1 cellular context compared by ENCODE assay signal in the genomic region with DNA sequence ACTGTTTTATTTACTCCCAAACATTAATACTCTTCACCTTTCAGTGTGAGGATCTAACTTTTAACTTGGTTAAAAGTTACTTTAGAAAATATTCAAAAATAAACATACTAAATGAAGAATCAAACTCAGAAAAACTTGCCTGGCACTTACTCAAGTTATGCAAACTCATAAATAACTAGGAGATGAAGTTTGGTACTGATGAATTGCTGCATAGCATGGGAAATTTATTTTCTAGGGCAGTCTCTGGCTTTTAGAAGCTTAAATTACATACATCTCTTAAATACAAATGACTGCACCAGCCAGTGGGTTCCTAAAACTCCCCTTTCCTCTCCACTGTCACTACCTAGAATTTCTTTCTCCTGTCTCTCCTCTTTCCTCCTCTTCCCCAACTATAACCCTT.
TF ChIP-seq lines count a peak whose summit lies in the region.

No MANE protein-coding gene starts in this region.

TF ChIP-seq in IMR-90, 13 proteins besides CTCF, POLR2A, EP300 and RAD21 (continued from another document):
- TF ChIP-seq ELK1 (IDR thresholded peaks at IDR 0.05; ENCODE audit: borderline replicate concordance, low read depth, low read length) (no peak), MAFK (IDR thresholded peaks at IDR 0.05; ENCODE audit: low read depth, low read length) (no peak), CEBPB (IDR thresholded peaks at IDR 0.05; ENCODE audit: low read depth, low read length) (no peak), RCOR1 (IDR thresholded peaks at IDR 0.05; ENCODE audit: insufficient replicate concordance, low read length) (no peak), BHLHE40 (IDR thresholded peaks at IDR 0.05; ENCODE audit: low read depth, low read length) (no peak), NFE2L2 (IDR thresholded peaks at IDR 0.05; ENCODE audit: low read depth, low read length) (no peak)
